ENCODE assay signal across 8 cellular contexts in the genomic region with DNA sequence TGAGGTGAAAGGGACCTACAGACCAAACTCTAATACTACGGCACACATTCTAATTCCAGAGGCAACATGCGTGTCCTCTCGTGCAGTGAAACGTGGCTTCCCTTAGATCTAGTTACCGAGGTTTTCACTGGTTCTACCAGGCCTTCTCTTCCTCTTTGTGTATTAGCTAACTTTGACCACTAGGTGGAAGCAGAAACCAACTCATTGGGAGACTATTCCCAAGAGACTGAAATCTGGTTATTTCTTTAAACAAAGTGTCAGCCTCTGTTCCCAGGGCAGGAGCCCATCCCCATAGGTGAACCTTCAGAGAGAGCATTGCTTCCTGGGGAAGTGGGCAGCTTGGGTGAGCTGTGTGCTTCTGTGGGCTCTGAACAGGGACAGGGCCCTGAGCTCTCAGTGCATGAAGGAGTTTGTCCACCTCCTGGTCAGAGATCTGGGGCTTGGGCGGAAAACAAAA. TPM values are rescaled to one million over a fixed set of nuclear protein-coding genes. Genes with fewer than 3 reads are reported as not detected.
DNase-seq lines count a peak whose midpoint lies in the region; ATAC-seq lines count a peak whose summit lies in the region.

No MANE protein-coding gene starts in this region.

- DNase-seq in DMS153 (lab: John Stamatoyannopoulos, UW) (peak; percentile 23), NCI-H146 (lab: John Stamatoyannopoulos, UW) (peak; percentile 25), T-helper 17 cell (no peak), myocyte (ENCODE audit: low read depth) (peak; percentile 77)

- H3K9me3 ChIP-seq in T-helper 17 cell (ENCODE audit: control insufficient read depth, low read length, poor library complexity, severe bottlenecking): no peaks in the 10 kb centered on the region

- no peak overlapping the region for H3K4me3 Mint-ChIP-seq in T-helper 17 cell

- ATAC-seq in GM21717 (IDR thresholded peaks at IDR 0.05; ENCODE audit: unreplicated experiment) (peak; percentile 59), T-helper 17 cell (peak; percentile 64), esophagus mucosa (peak; percentile 75), HG02840 (IDR thresholded peaks at IDR 0.05; ENCODE audit: low FRiP score, unreplicated experiment) (no peak), GM18520 (IDR thresholded peaks at IDR 0.05; ENCODE audit: unreplicated experiment) (no peak)

- H3K36me3 Mint-ChIP-seq in T-helper 17 cell (ENCODE audit: low read depth): peaks cover 2% of the 10 kb centered on the region

- peaks cover 11% of the 10 kb centered on the region for H3K27me3 Mint-ChIP-seq in T-helper 17 cell

- no peak overlapping the region for H3K27ac Mint-ChIP-seq in T-helper 17 cell

- H3K4me1 Mint-ChIP-seq in T-helper 17 cell: no peaks in the 10 kb centered on the region

RNA-seq across cellular contexts. Expression of a gene that starts 19.7 kb away (rescaled TPM):
- total RNA-seq in T-helper 17 cell (not detected), esophagus mucosa (not detected), myocyte (not detected in 2 replicates)
- polyA plus RNA-seq in myocyte (2012): 0.19 TPM

Comparison
In these comparisons a context has a peak if more than half of its experiments do, and no peak if none do; other contexts are left out.
1. DNase-seq: peak in DMS153 (single experiment), NCI-H146 (single experiment) and myocyte (single experiment); none in T-helper 17 cell (0 of 3).
2. ATAC-seq: peak in GM21717 (single experiment), T-helper 17 cell (single experiment) and esophagus mucosa (single experiment); none in HG02840 (single experiment) and GM18520 (single experiment).